8 cellular contexts compared by ENCODE assay signal in the genomic region with DNA sequence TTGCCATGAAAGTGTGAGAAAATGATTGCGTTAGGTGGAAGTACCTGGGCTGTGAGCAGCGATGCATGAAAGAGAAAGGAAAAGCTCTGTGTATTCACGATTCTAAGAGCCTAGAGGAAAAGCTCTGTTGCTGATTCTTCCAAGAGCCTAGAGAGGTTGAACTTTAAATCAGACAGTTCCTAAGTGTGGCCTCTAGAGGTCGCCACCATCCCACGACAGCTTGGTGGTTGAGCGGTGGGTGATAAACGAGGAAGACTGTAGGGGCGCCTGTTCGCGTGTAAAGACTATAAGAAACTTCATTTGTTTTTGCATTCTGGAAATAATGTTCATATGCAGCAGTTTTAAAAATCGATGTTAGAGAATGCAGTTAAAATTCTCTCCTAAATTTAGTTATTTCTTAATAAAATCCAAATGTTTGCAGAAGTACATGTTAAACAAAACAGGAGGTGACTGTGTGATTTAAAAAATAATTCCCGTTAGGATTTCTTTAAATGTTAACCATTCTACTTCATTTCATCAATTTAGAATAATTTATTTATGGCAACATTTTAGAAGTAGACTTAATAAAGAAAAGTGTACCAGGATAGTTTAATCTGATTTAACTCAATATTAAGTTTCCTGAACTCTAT.
A peak's percentile ranks its signal among the peaks of the same experiment; 100 is the strongest.
DNase-seq lines count a peak whose midpoint lies in the region; ATAC-seq and TF ChIP-seq lines count a peak whose summit lies in the region.

No MANE protein-coding gene starts in this region.

- peak; percentile 65 for ATAC-seq in GM19463 (IDR thresholded peaks at IDR 0.05; ENCODE audit: unreplicated experiment)
- peak; percentile 73 for ATAC-seq in mucosa of descending colon
- no peak for ATAC-seq in GM19023 (IDR thresholded peaks at IDR 0.05; ENCODE audit: unreplicated experiment)
- no peak for ATAC-seq in HG02852 (IDR thresholded peaks at IDR 0.05; ENCODE audit: unreplicated experiment)

- H3K4me1 ChIP-seq in mucosa of descending colon (ENCODE audit: low read depth): no peaks in the 10 kb centered on the region

- in situ Hi-C loops in brain microvascular endothelial cell (cut with HindIII; ENCODE audit: low pct_ligation_motif_present, low sequenced_read_pairs): no loop called here

- peak; percentile 69 for TF ChIP-seq CTCF in brain microvascular endothelial cell (IDR thresholded peaks at IDR 0.05; ENCODE audit: low read depth, low read length, missing control alignments)
- TF ChIP-seq CTCF in mucosa of descending colon (IDR thresholded peaks at IDR 0.05): no peak

- H3K36me3 ChIP-seq in brain microvascular endothelial cell (replicated peaks) (no peaks in the 10 kb centered on the region), mucosa of descending colon (ENCODE audit: low read depth) (no peaks in the 10 kb centered on the region)

- H3K27ac ChIP-seq in brain microvascular endothelial cell: no peak overlapping the region

- peaks cover 9% of the 10 kb centered on the region for H3K9me3 ChIP-seq in mucosa of descending colon

- intact Hi-C loops in mucosa of descending colon (cut with DNase I, micrococcal nuclease): no loop called here

- DNase-seq in COLO829 (ENCODE audit: low spot score) (peak; percentile 59), NCI-H1048 (lab: John Stamatoyannopoulos, UW) (peak; percentile 44), SKM-1 (lab: John Stamatoyannopoulos, UW; ENCODE audit: unreplicated experiment) (peak; percentile 1), brain microvascular endothelial cell (no peak), mucosa of descending colon (peak in 2 of 3 donors; percentile 16 to 51)

- no peak overlapping the region for H3K4me3 ChIP-seq in brain microvascular endothelial cell (ENCODE audit: low read depth, low read length)
- no peak overlapping the region for H3K4me3 ChIP-seq in mucosa of descending colon

- no peaks in the 10 kb centered on the region for H3K27me3 ChIP-seq in brain microvascular endothelial cell (replicated peaks)

Comparison
In these comparisons a context has a peak if more than half of its experiments do, and no peak if none do; other contexts are left out.
1. ATAC-seq: peak in GM19463 (single experiment) and mucosa of descending colon (single experiment); none in GM19023 (single experiment) and HG02852 (single experiment).